13 cellular contexts compared by ENCODE assay signal in genomic region chr3:52086939-52087675, GRCh38. TPM values are rescaled to one million over a fixed set of nuclear protein-coding genes. Genes with fewer than 3 reads are reported as not detected.
DNase-seq lines count a peak whose midpoint lies in the region; ATAC-seq and TF ChIP-seq lines count a peak whose summit lies in the region.
"Had no signal": no experiment of that assay in that cellular context is flagged by ENCODE, and none has a peak within 500 bp of the region (broad histone marks: within the 10 kb centered on the region; RNA-seq: fewer than 3 reads in every experiment).

No MANE protein-coding gene starts in this region.

- H3K27ac ChIP-seq in SJCRH30 (peak overlapping the region; percentile 5; the same call in 1 of the 2 replicates), brain microvascular endothelial cell (no peak overlapping the region)
- H3K27ac ChIP-seq: pancreas, SK-N-MC had no signal

- POLR2A ChIA-PET in activated CD4-positive, alpha-beta T cell treated with anti-CD3 and anti-CD28 coated beads, Interleukin-2, amount 10 ng/mL, durations not matched to agents 7 days and 5 days (lab: Charles Lee), result no interaction called here

- H3K27ac Mint-ChIP-seq in activated CD4-positive, alpha-beta T cell treated with anti-CD3 and anti-CD28 coated beads, Interleukin-2, amount 10 ng/mL, durations not matched to agents 7 days and 5 days, result peak overlapping the region; percentile 78
- peak overlapping the region; percentile 77 to 79 for H3K27ac Mint-ChIP-seq in stimulated activated naive CD8-positive, alpha-beta T cell treated with anti-CD3 and anti-CD28 coated beads, Interleukin-15, amount 100 ng/mL, for 72 hours

- ATAC-seq in stimulated activated naive CD8-positive, alpha-beta T cell treated with anti-CD3 and anti-CD28 coated beads, Interleukin-15, amount 100 ng/mL, for 72 hours, result peak; percentile 11
- ATAC-seq in GM21381 (IDR thresholded peaks at IDR 0.05; ENCODE audit: unreplicated experiment), result no peak

- DNase-seq in activated CD4-positive, alpha-beta T cell treated with anti-CD3 and anti-CD28 coated beads, Interleukin-2, amount 10 ng/mL, durations not matched to agents 7 days and 5 days, result no peak
- DNase-seq in activated CD4-positive, alpha-beta T cell treated with anti-CD3 and anti-CD28 coated beads for 4 hours, result no peak
- peak in 1 of 2 experiments; percentile 56 for DNase-seq in SJCRH30
- DNase-seq in foreskin fibroblast, result peak; percentile 39 to 50
- no peak for DNase-seq in stimulated activated naive CD8-positive, alpha-beta T cell treated with anti-CD3 and anti-CD28 coated beads, Interleukin-15, amount 100 ng/mL, for 72 hours
- DNase-seq in brain microvascular endothelial cell, result no peak
- DNase-seq in mucosa of gallbladder (ENCODE audit: low spot score), result no peak
- DNase-seq: activated gamma-delta T cell treated with Interleukin-2 at 50 U/mL for 16 hours, foreskin melanocyte, NCI-H1048 had no signal

- H3K9me3 ChIP-seq in SJCRH30 (replicated peaks), result no peaks in the 10 kb centered on the region
- H3K9me3 ChIP-seq: pancreas had no signal

- H3K36me3 Mint-ChIP-seq in activated CD4-positive, alpha-beta T cell treated with anti-CD3 and anti-CD28 coated beads, Interleukin-2, amount 10 ng/mL, durations not matched to agents 7 days and 5 days (ENCODE audit: low read depth), result no peaks in the 10 kb centered on the region

- peaks cover 23% of the 10 kb centered on the region for H3K4me1 Mint-ChIP-seq in activated CD4-positive, alpha-beta T cell treated with anti-CD3 and anti-CD28 coated beads, Interleukin-2, amount 10 ng/mL, durations not matched to agents 7 days and 5 days
- H3K4me1 Mint-ChIP-seq in stimulated activated naive CD8-positive, alpha-beta T cell treated with anti-CD3 and anti-CD28 coated beads, Interleukin-15, amount 100 ng/mL, for 72 hours, result peaks cover 36% of the 10 kb centered on the region

- CTCF ChIA-PET in activated CD4-positive, alpha-beta T cell treated with anti-CD3 and anti-CD28 coated beads, Interleukin-2, amount 10 ng/mL, durations not matched to agents 7 days and 5 days (lab: Charles Lee), result interaction anchor here (0.7 to 2.2 kb wide), 7 partner anchors 10 to 113 kb away, joined by 3 to 8 read pairs (median 4); partner anchors contain the start of genes ABHD14B and DUSP7

- H3K27me3 Mint-ChIP-seq in activated CD4-positive, alpha-beta T cell treated with anti-CD3 and anti-CD28 coated beads, Interleukin-2, amount 10 ng/mL, durations not matched to agents 7 days and 5 days, result no peaks in the 10 kb centered on the region
- no peaks in the 10 kb centered on the region for H3K27me3 Mint-ChIP-seq in stimulated activated naive CD8-positive, alpha-beta T cell treated with anti-CD3 and anti-CD28 coated beads, Interleukin-15, amount 100 ng/mL, for 72 hours

- H3K4me3 Mint-ChIP-seq in activated CD4-positive, alpha-beta T cell treated with anti-CD3 and anti-CD28 coated beads, Interleukin-2, amount 10 ng/mL, durations not matched to agents 7 days and 5 days, result no peak overlapping the region
- H3K4me3 Mint-ChIP-seq in stimulated activated naive CD8-positive, alpha-beta T cell treated with anti-CD3 and anti-CD28 coated beads, Interleukin-15, amount 100 ng/mL, for 72 hours, result peak overlapping the region; percentile 29 to 49

- in situ Hi-C loops in brain microvascular endothelial cell (cut with HindIII; ENCODE audit: low pct_ligation_motif_present, low sequenced_read_pairs), result no loop called here

- H3K4me3 ChIP-seq in SJCRH30, result no peak overlapping the region
- no peak overlapping the region for H3K4me3 ChIP-seq in foreskin fibroblast (ENCODE audit: low read depth in 1 of 2, low read length in 2 of 2)
- no peak overlapping the region for H3K4me3 ChIP-seq in brain microvascular endothelial cell (ENCODE audit: low read depth, low read length)
- H3K4me3 ChIP-seq: pancreas, SK-N-MC had no signal

- no peak for TF ChIP-seq CTCF in foreskin fibroblast (IDR thresholded peaks at IDR 0.05; ENCODE audit: low read depth, low read length)
- TF ChIP-seq CTCF in brain microvascular endothelial cell (IDR thresholded peaks at IDR 0.05; ENCODE audit: low read depth, low read length, missing control alignments), result no peak

- H3K9me3 Mint-ChIP-seq in activated CD4-positive, alpha-beta T cell treated with anti-CD3 and anti-CD28 coated beads, Interleukin-2, amount 10 ng/mL, durations not matched to agents 7 days and 5 days, result no peaks in the 10 kb centered on the region
- no peaks in the 10 kb centered on the region for H3K9me3 Mint-ChIP-seq in stimulated activated naive CD8-positive, alpha-beta T cell treated with anti-CD3 and anti-CD28 coated beads, Interleukin-15, amount 100 ng/mL, for 72 hours

- H3K27me3 ChIP-seq in SJCRH30, result no peaks in the 10 kb centered on the region
- no peaks in the 10 kb centered on the region for H3K27me3 ChIP-seq in brain microvascular endothelial cell (replicated peaks)
- H3K27me3 ChIP-seq: pancreas had no signal

- no peaks in the 10 kb centered on the region for H3K36me3 ChIP-seq in SJCRH30
- H3K36me3 ChIP-seq in brain microvascular endothelial cell (replicated peaks), result no peaks in the 10 kb centered on the region
- H3K36me3 ChIP-seq: pancreas had no signal

- peaks cover 54% of the 10 kb centered on the region for H3K4me1 ChIP-seq in SJCRH30
- H3K4me1 ChIP-seq: pancreas had no signal

RNA-seq across cellular contexts. Expression of gene DUSP7, which starts 30.7 kb away (rescaled TPM):
- 10 to 100 TPM; 38.3 to 42.0 TPM for total RNA-seq in activated CD4-positive, alpha-beta T cell treated with anti-CD3 and anti-CD28 coated beads, Interleukin-2, amount 10 ng/mL, durations not matched to agents 7 days and 5 days
- total RNA-seq in SJCRH30 (2014; rRNA removed; shearing (Covaris generic)), result 9.1 and 9.6 TPM in 2 replicates
- 20.4 TPM for total RNA-seq in mucosa of gallbladder

Comparison
In these comparisons a context has a peak if more than half of its experiments do, and no peak if none do; other contexts are left out.
1. DNase-seq: peak in foreskin fibroblast (2 of 2); none in activated CD4-positive, alpha-beta T cell treated with anti-CD3 and anti-CD28 coated beads, Interleukin-2, amount 10 ng/mL, durations not matched to agents 7 days and 5 days (single experiment), activated CD4-positive, alpha-beta T cell treated with anti-CD3 and anti-CD28 coated beads for 4 hours (0 of 2), stimulated activated naive CD8-positive, alpha-beta T cell treated with anti-CD3 and anti-CD28 coated beads, Interleukin-15, amount 100 ng/mL, for 72 hours (0 of 2), brain microvascular endothelial cell (single experiment) and mucosa of gallbladder (single experiment).